ENCODE assay signal across 13 cellular contexts in genomic region chr14:92584856-92585255, GRCh38.
DNase-seq lines count a peak whose midpoint lies in the region; ATAC-seq and TF ChIP-seq lines count a peak whose summit lies in the region.
"Had no signal": no experiment of that assay in that cellular context is flagged by ENCODE, and none has a peak within 500 bp of the region (broad histone marks: within the 10 kb centered on the region; RNA-seq: fewer than 3 reads in every experiment).

No MANE protein-coding gene starts in this region.

- peaks cover 4% of the 10 kb centered on the region for H3K9me3 Mint-ChIP-seq in activated B cell treated with CpG ODN at 0.5 μM for 24 hours
- H3K9me3 Mint-ChIP-seq in naive thymus-derived CD8-positive, alpha-beta T cell, result peaks cover 0 to 2% (median 0%) of the 10 kb centered on the region in 9 donors
- peaks cover 6% of the 10 kb centered on the region for H3K9me3 Mint-ChIP-seq in activated T-helper 1 cell treated with anti-CD3 and anti-CD28 coated beads, Interleukin-12 subunit alpha, Interleukin-12 subunit beta, Interleukin-2, Interleukin-4 antibody, amounts not matched to agents 30 ng/mL and 10 ng/mL and 1 ng/mL, durations not matched to agents 14 hours and 24 hours and 36 hours

- H3K27me3 ChIP-seq in BLaER1 (no peaks in the 10 kb centered on the region; the same call in 1 of the 2 replicates), HL-60 (ENCODE audit: insufficient read depth, poor library complexity, severe bottlenecking) (no peaks in the 10 kb centered on the region), breast epithelium (no peaks in the 10 kb centered on the region)
- H3K27me3 ChIP-seq: BE2C had no signal

- peak overlapping the region; percentile 15 for H3K27ac Mint-ChIP-seq in activated B cell treated with CpG ODN at 0.5 μM for 24 hours
- H3K27ac Mint-ChIP-seq in naive thymus-derived CD8-positive, alpha-beta T cell, result peak overlapping the region; percentile 75 to 98 (median 94)
- H3K27ac Mint-ChIP-seq in activated T-helper 1 cell treated with anti-CD3 and anti-CD28 coated beads, Interleukin-12 subunit alpha, Interleukin-12 subunit beta, Interleukin-2, Interleukin-4 antibody, amounts not matched to agents 30 ng/mL and 10 ng/mL and 1 ng/mL, durations not matched to agents 14 hours and 24 hours and 36 hours, result no peak overlapping the region

- H3K4me1 Mint-ChIP-seq in activated B cell treated with CpG ODN at 0.5 μM for 24 hours, result peaks cover 76% of the 10 kb centered on the region
- H3K4me1 Mint-ChIP-seq in naive thymus-derived CD8-positive, alpha-beta T cell, result peaks cover 58 to 98% (median 96%) of the 10 kb centered on the region in 4 donors
- peaks cover 69% of the 10 kb centered on the region for H3K4me1 Mint-ChIP-seq in activated T-helper 1 cell treated with anti-CD3 and anti-CD28 coated beads, Interleukin-12 subunit alpha, Interleukin-12 subunit beta, Interleukin-2, Interleukin-4 antibody, amounts not matched to agents 30 ng/mL and 10 ng/mL and 1 ng/mL, durations not matched to agents 14 hours and 24 hours and 36 hours (ENCODE audit: low read depth)

- H3K4me2 ChIP-seq in BLaER1, result peak overlapping the region; percentile 82

- DNase-seq in HL-60 (ENCODE audit: low read depth in 1 of 2, low spot score in 1 of 2), result peak; percentile 63 to 85
- DNase-seq in activated B cell treated with CpG ODN at 0.5 μM for 24 hours, result no peak
- no peak for DNase-seq in naive thymus-derived CD8-positive, alpha-beta T cell
- DNase-seq in breast epithelium (ENCODE audit: low spot score in 2 of 2), result no peak
- DNase-seq in activated T-helper 1 cell treated with anti-CD3 and anti-CD28 coated beads, Interleukin-12 subunit alpha, Interleukin-12 subunit beta, Interleukin-2, Interleukin-4 antibody, amounts not matched to agents 30 ng/mL and 10 ng/mL and 1 ng/mL, durations not matched to agents 14 hours and 24 hours and 36 hours (ENCODE audit: low spot score), result no peak
- DNase-seq in amniotic stem cell (lab: John Stamatoyannopoulos, UW), result no peak
- DNase-seq: BE2C; GM23248; NCI-H2107; stimulated activated CD4-positive, alpha-beta T cell treated with anti-CD3 and anti-CD28 coated beads, Interleukin-2, amount 100 ng/mL, for 48 hours had no signal

- TF ChIP-seq CTCF in HL-60 (IDR thresholded peaks at IDR 0.05; ENCODE audit: insufficient read depth, low read length) (no peak), activated B cell treated with CpG ODN at 0.5 μM for 24 hours (IDR thresholded peaks at IDR 0.05) (no peak), breast epithelium (IDR thresholded peaks at IDR 0.05) (no peak)

- H3K4me1 ChIP-seq in BLaER1 (peaks cover 94% of the 10 kb centered on the region), breast epithelium (no peaks in the 10 kb centered on the region)
- H3K4me1 ChIP-seq: BE2C had no signal

- no peak overlapping the region for H3K9ac ChIP-seq in BLaER1

- H3K36me3 ChIP-seq in BLaER1, result peaks cover 22% of the 10 kb centered on the region
- H3K36me3 ChIP-seq in breast epithelium, result no peaks in the 10 kb centered on the region
- H3K36me3 ChIP-seq: BE2C had no signal

- H3K36me3 Mint-ChIP-seq in activated B cell treated with CpG ODN at 0.5 μM for 24 hours (ENCODE audit: low read depth), result peaks cover 11% of the 10 kb centered on the region
- peaks cover 0 to 13% (median 1%) of the 10 kb centered on the region in 3 donors for H3K36me3 Mint-ChIP-seq in naive thymus-derived CD8-positive, alpha-beta T cell
- peaks cover 21% of the 10 kb centered on the region for H3K36me3 Mint-ChIP-seq in activated T-helper 1 cell treated with anti-CD3 and anti-CD28 coated beads, Interleukin-12 subunit alpha, Interleukin-12 subunit beta, Interleukin-2, Interleukin-4 antibody, amounts not matched to agents 30 ng/mL and 10 ng/mL and 1 ng/mL, durations not matched to agents 14 hours and 24 hours and 36 hours (ENCODE audit: low read depth)

- CTCF ChIA-PET in activated B cell treated with CpG ODN at 0.5 μM for 24 hours (lab: Charles Lee), result interaction anchor here (1.1 to 2.4 kb wide), 2 partner anchors 28 to 102 kb away, joined by 3 to 9 read pairs; no protein-coding TSS in a partner anchor

- H3K4me3 Mint-ChIP-seq in activated B cell treated with CpG ODN at 0.5 μM for 24 hours, result no peak overlapping the region
- H3K4me3 Mint-ChIP-seq in naive thymus-derived CD8-positive, alpha-beta T cell, result peak overlapping the region in 7 of 10 donors; percentile 7 to 78 (median 69)
- no peak overlapping the region for H3K4me3 Mint-ChIP-seq in activated T-helper 1 cell treated with anti-CD3 and anti-CD28 coated beads, Interleukin-12 subunit alpha, Interleukin-12 subunit beta, Interleukin-2, Interleukin-4 antibody, amounts not matched to agents 30 ng/mL and 10 ng/mL and 1 ng/mL, durations not matched to agents 14 hours and 24 hours and 36 hours

- intact Hi-C loops in activated B cell treated with CpG ODN at 0.5 μM for 24 hours (cut with micrococcal nuclease), result no loop called here
- intact Hi-C loops in breast epithelium (cut with DNase I; ENCODE audit: low total_unique reads), result no loop called here
- intact Hi-C loops in activated T-helper 1 cell treated with anti-CD3 and anti-CD28 coated beads, Interleukin-12 subunit alpha, Interleukin-12 subunit beta, Interleukin-2, Interleukin-4 antibody, amounts not matched to agents 30 ng/mL and 10 ng/mL and 1 ng/mL, durations not matched to agents 14 hours and 24 hours and 36 hours (cut with micrococcal nuclease), result loop anchor here (10.0 kb wide), 1 partner anchor 50 kb away; no protein-coding TSS in a partner anchor

- ATAC-seq in activated B cell treated with CpG ODN at 0.5 μM for 24 hours (ENCODE audit: low read depth), result no peak
- ATAC-seq in naive thymus-derived CD8-positive, alpha-beta T cell, result no peak
- no peak for ATAC-seq in GM18520 (IDR thresholded peaks at IDR 0.05; ENCODE audit: unreplicated experiment)
- ATAC-seq: Panc1 had no signal

- H3K4me3 ChIP-seq in BLaER1 (no peak overlapping the region), HL-60 (replicated peaks; ENCODE audit: insufficient read depth, low read length) (no peak overlapping the region), breast epithelium (no peak overlapping the region)
- H3K4me3 ChIP-seq: GM23248 had no signal

- H3K27me3 Mint-ChIP-seq in activated B cell treated with CpG ODN at 0.5 μM for 24 hours, result no peaks in the 10 kb centered on the region
- H3K27me3 Mint-ChIP-seq in naive thymus-derived CD8-positive, alpha-beta T cell, result no peaks in the 10 kb centered on the region
- peaks cover 5% of the 10 kb centered on the region for H3K27me3 Mint-ChIP-seq in activated T-helper 1 cell treated with anti-CD3 and anti-CD28 coated beads, Interleukin-12 subunit alpha, Interleukin-12 subunit beta, Interleukin-2, Interleukin-4 antibody, amounts not matched to agents 30 ng/mL and 10 ng/mL and 1 ng/mL, durations not matched to agents 14 hours and 24 hours and 36 hours (ENCODE audit: insufficient read depth)

- H4K20me1 ChIP-seq in BLaER1, result 0 out of 2 replicates have a peak, but pooled peaks cover 10% of the 10 kb centered on the region

- no peak for TF ChIP-seq POLR2A in breast epithelium (IDR thresholded peaks at IDR 0.05)

- POLR2A ChIA-PET in activated B cell treated with CpG ODN at 0.5 μM for 24 hours (lab: Charles Lee), result interaction anchor here (1.3 kb wide), 1 partner anchor 16 kb away, joined by 7 read pairs; no protein-coding TSS in a partner anchor
- POLR2A ChIA-PET in naive thymus-derived CD8-positive, alpha-beta T cell (lab: Charles Lee), result interaction anchor here (1.1 to 4.1 kb wide), 8 partner anchors 8 to 69 kb away, joined by 3 to 32 read pairs (median 10); no protein-coding TSS in a partner anchor

- H3K27ac ChIP-seq in BLaER1, result no peak overlapping the region
- peak overlapping the region; percentile 57 for H3K27ac ChIP-seq in HL-60 (replicated peaks)
- H3K27ac ChIP-seq in breast epithelium, result peak overlapping the region in 1 of 2 donors; percentile 3

- peaks cover 5% of the 10 kb centered on the region for H3K9me3 ChIP-seq in BLaER1
- no peaks in the 10 kb centered on the region for H3K9me3 ChIP-seq in breast epithelium
- H3K9me3 ChIP-seq: BE2C had no signal

Comparison
In these comparisons a context has a peak if more than half of its experiments do, and no peak if none do; other contexts are left out.
1. DNase-seq: peak in HL-60 (2 of 2); none in activated B cell treated with CpG ODN at 0.5 μM for 24 hours (single experiment), naive thymus-derived CD8-positive, alpha-beta T cell (0 of 10), breast epithelium (0 of 2), activated T-helper 1 cell treated with anti-CD3 and anti-CD28 coated beads, Interleukin-12 subunit alpha, Interleukin-12 subunit beta, Interleukin-2, Interleukin-4 antibody, amounts not matched to agents 30 ng/mL and 10 ng/mL and 1 ng/mL, durations not matched to agents 14 hours and 24 hours and 36 hours (single experiment) and amniotic stem cell (single experiment).
2. H3K4me3 Mint-ChIP-seq: peak in naive thymus-derived CD8-positive, alpha-beta T cell (7 of 10); none in activated B cell treated with CpG ODN at 0.5 μM for 24 hours (single experiment) and activated T-helper 1 cell treated with anti-CD3 and anti-CD28 coated beads, Interleukin-12 subunit alpha, Interleukin-12 subunit beta, Interleukin-2, Interleukin-4 antibody, amounts not matched to agents 30 ng/mL and 10 ng/mL and 1 ng/mL, durations not matched to agents 14 hours and 24 hours and 36 hours (single experiment).